ENCODE assay signal across 8 cellular contexts in genomic region chr19:44689290-44690130, GRCh38. TPM values are rescaled to one million over a fixed set of nuclear protein-coding genes. Genes with fewer than 3 reads are reported as not detected.
DNase-seq lines count a peak whose midpoint lies in the region; ATAC-seq and TF ChIP-seq lines count a peak whose summit lies in the region.

No MANE protein-coding gene starts in this region.

- peak; percentile 52 for ATAC-seq in effector memory CD8-positive, alpha-beta T cell (replicated peaks)
- peak; percentile 72 for ATAC-seq in mucosa of descending colon
- no peak for ATAC-seq in GM21529 (IDR thresholded peaks at IDR 0.05; ENCODE audit: unreplicated experiment)

- no peak overlapping the region for H3K27ac Mint-ChIP-seq in effector memory CD8-positive, alpha-beta T cell

- H3K36me3 Mint-ChIP-seq in effector memory CD8-positive, alpha-beta T cell (ENCODE audit: insufficient read depth) = peaks cover 6% of the 10 kb centered on the region

- no peak overlapping the region for H3K4me3 Mint-ChIP-seq in effector memory CD8-positive, alpha-beta T cell

- intact Hi-C loops in mucosa of descending colon (cut with DNase I, micrococcal nuclease) = no loop called here

- no peaks in the 10 kb centered on the region for H3K36me3 ChIP-seq in mucosa of descending colon (ENCODE audit: low read depth)

- peaks cover 11 to 28% of the 10 kb centered on the region in 2 donors for H3K4me1 Mint-ChIP-seq in effector memory CD8-positive, alpha-beta T cell (ENCODE audit: low read depth in 2 of 2)

- DNase-seq in AG09309 (ENCODE audit: low read depth) (peak; percentile 10), GM20000 (ENCODE audit: low spot score) (peak; percentile 71), NCI-H748 treated with DMSO at 0.1 percent for 48 hours (lab: John Stamatoyannopoulos, UW) (peak; percentile 41), mucosa of descending colon (peak; percentile 80 to 95 (median 89))
- DNase-seq in activated CD8-positive, alpha-beta memory T cell treated with anti-CD3 and anti-CD28 coated beads for 1 hour (ENCODE audit: extremely low read depth in 1 of 2, low read depth in 1 of 2) = peak; percentile 53 to 74
- peak; percentile 64 to 70 (median 66) for DNase-seq in effector memory CD8-positive, alpha-beta T cell
- peak; percentile 73 for DNase-seq in stimulated activated CD8-positive, alpha-beta memory T cell treated with anti-CD3 and anti-CD28 coated beads, Interleukin-4, amount 100 ng/mL, for 24 hours (ENCODE audit: low read depth)

- H3K4me3 ChIP-seq in AG09309 (ENCODE audit: control insufficient read depth, low read depth, low read length) = no peak overlapping the region
- H3K4me3 ChIP-seq in mucosa of descending colon = no peak overlapping the region

- H3K9me3 ChIP-seq in mucosa of descending colon = no peaks in the 10 kb centered on the region

- no peaks in the 10 kb centered on the region for H3K9me3 Mint-ChIP-seq in effector memory CD8-positive, alpha-beta T cell

- H3K4me1 ChIP-seq in mucosa of descending colon (ENCODE audit: low read depth) = peaks cover 31% of the 10 kb centered on the region

- peak; percentile 95 for TF ChIP-seq CTCF in AG09309 (IDR thresholded peaks at IDR 0.05; ENCODE audit: control insufficient read depth, insufficient read depth, low read depth, low read length, missing control alignments)
- TF ChIP-seq CTCF in GM20000 (IDR thresholded peaks at IDR 0.05; ENCODE audit: extremely low read depth, missing control alignments) = peak; percentile 94
- TF ChIP-seq CTCF in mucosa of descending colon (IDR thresholded peaks at IDR 0.05) = peak; percentile 72

- H3K27me3 Mint-ChIP-seq in effector memory CD8-positive, alpha-beta T cell = peaks cover 16 to 29% of the 10 kb centered on the region in 2 donors

RNA-seq across cellular contexts. Expression of gene CEACAM16, which starts 9.4 kb away (rescaled TPM):
- total RNA-seq in mucosa of descending colon = under 1 TPM in 1 of 3 donors, not detected in 2; 0.17 TPM

RNA-seq across cellular contexts. Expression of gene CEACAM19, which starts 18.2 kb away (rescaled TPM):
- 1 to 10 TPM; 5.8 to 8.0 (median 6.9) TPM for total RNA-seq in mucosa of descending colon

RNA-seq across cellular contexts. Expression of gene PVR, which starts 45.8 kb away (rescaled TPM):
- 10 to 100 TPM; 23.8 to 39.8 (median 26.7) TPM for total RNA-seq in mucosa of descending colon

RNA-seq across cellular contexts. Expression of gene BCL3, which starts 59.0 kb away (rescaled TPM):
- 100 to 1,000 TPM in 1 of 3 donors, 10 to 100 TPM in 2; 78.9 to 145 (median 90.6) TPM for total RNA-seq in mucosa of descending colon

Comparison
In these comparisons a context has a peak if more than half of its experiments do, and no peak if none do; other contexts are left out.
1. DNase-seq: peak in every context shown above with its lines; median percentile 89 in mucosa of descending colon; 73 in stimulated activated CD8-positive, alpha-beta memory T cell treated with anti-CD3 and anti-CD28 coated beads, Interleukin-4, amount 100 ng/mL, for 24 hours; 71 in GM20000; 66 in effector memory CD8-positive, alpha-beta T cell; 64 in activated CD8-positive, alpha-beta memory T cell treated with anti-CD3 and anti-CD28 coated beads for 1 hour; 41 in NCI-H748 treated with DMSO at 0.1 percent for 48 hours; 10 in AG09309.